18 cellular contexts compared by ENCODE assay signal in genomic region chr9:8867148-8867547, GRCh38.
DNase-seq lines count a peak whose midpoint lies in the region; ATAC-seq, FAIRE-seq and TF ChIP-seq lines count a peak whose summit lies in the region.
"Had no signal": no experiment of that assay in that cellular context is flagged by ENCODE, and none has a peak within 500 bp of the region (broad histone marks: within the 10 kb centered on the region; RNA-seq: fewer than 3 reads in every experiment).

No MANE protein-coding gene starts in this region.

- TF ChIP-seq CTCF in astrocyte (IDR thresholded peaks at IDR 0.05; ENCODE audit: insufficient read depth, low read depth, low read length), result no peak

- no peaks in the 10 kb centered on the region for H3K9me3 Mint-ChIP-seq in astrocyte (ENCODE audit: unreplicated experiment)
- H3K9me3 Mint-ChIP-seq: CD4-positive, alpha-beta memory T cell; GM23338; H9 had no signal

- H2BK12ac ChIP-seq in mesenchymal stem cell (ENCODE audit: low read length in 2 of 2) (no peak overlapping the region), trophoblast cell (ENCODE audit: low read length) (peak overlapping the region; percentile 49)

- no peak overlapping the region for H4K8ac ChIP-seq in mesenchymal stem cell (ENCODE audit: low read length)
- no peak overlapping the region for H4K8ac ChIP-seq in trophoblast cell (ENCODE audit: low read depth, low read length)

- no peak overlapping the region for H4K91ac ChIP-seq in mesenchymal stem cell (ENCODE audit: low read length)
- no peak overlapping the region for H4K91ac ChIP-seq in trophoblast cell (ENCODE audit: low read depth, low read length)

- no peaks in the 10 kb centered on the region for H3K79me2 ChIP-seq in astrocyte (ENCODE audit: insufficient read depth, low read length)
- H3K79me2 ChIP-seq in trophoblast cell (ENCODE audit: control insufficient read depth, insufficient read depth, low read length, poor library complexity), result no peaks in the 10 kb centered on the region

- H3K27ac Mint-ChIP-seq in astrocyte (ENCODE audit: unreplicated experiment), result peak overlapping the region; percentile 77
- H3K27ac Mint-ChIP-seq: CD4-positive, alpha-beta memory T cell; GM23338; H9 had no signal

- H3K18ac ChIP-seq in mesenchymal stem cell (ENCODE audit: low read depth in 1 of 2, low read length in 2 of 2) (no peak overlapping the region), trophoblast cell (ENCODE audit: low read length) (no peak overlapping the region)

- no peaks in the 10 kb centered on the region for H3K27me3 ChIP-seq in astrocyte (ENCODE audit: insufficient read depth, low read length)
- H3K27me3 ChIP-seq in mesenchymal stem cell (ENCODE audit: control insufficient read depth in 1 of 2, insufficient read depth in 1 of 2, low read length in 2 of 2), result no peaks in the 10 kb centered on the region
- H3K27me3 ChIP-seq in trophoblast cell (ENCODE audit: insufficient read depth, low read length), result no peaks in the 10 kb centered on the region
- H3K27me3 ChIP-seq: BE2C had no signal

- H2BK5ac ChIP-seq in mesenchymal stem cell (ENCODE audit: low read depth, low read length, poor library complexity, severe bottlenecking), result no peak overlapping the region
- no peak overlapping the region for H2BK5ac ChIP-seq in trophoblast cell (ENCODE audit: low read depth, low read length, poor library complexity)

- H4K20me1 ChIP-seq in astrocyte (ENCODE audit: insufficient read depth, low read length), result no peaks in the 10 kb centered on the region

- no peaks in the 10 kb centered on the region for H3K9me3 ChIP-seq in astrocyte (ENCODE audit: insufficient read depth, low read depth, low read length)
- H3K9me3 ChIP-seq in mesenchymal stem cell (ENCODE audit: control insufficient read depth, low read length), result no peaks in the 10 kb centered on the region
- no peaks in the 10 kb centered on the region for H3K9me3 ChIP-seq in trophoblast cell (ENCODE audit: insufficient read depth, low read depth, low read length)
- H3K9me3 ChIP-seq: A549, BE2C had no signal

- no peaks in the 10 kb centered on the region for H3K36me3 Mint-ChIP-seq in astrocyte (ENCODE audit: low read depth, unreplicated experiment)
- H3K36me3 Mint-ChIP-seq: CD4-positive, alpha-beta memory T cell had no signal

- WGBS in mesenchymal stem cell, result 100% methylated on average over 1 of the region's 1 CpG
- WGBS in trophoblast cell (ENCODE audit: extremely low coverage, insufficient coverage, insufficient read length), result no CpG with 5 or more reads among the region's 1 CpG

- FAIRE-seq in astrocyte (lab: Jason Lieb, UNC), result no peak
- FAIRE-seq: A549, GM12878, GM19239, HepG2, HTR-8/SVneo had no signal

- no peak overlapping the region for H2AFZ ChIP-seq in astrocyte (ENCODE audit: low read depth, low read length)
- no peak overlapping the region for H2AFZ ChIP-seq in mesenchymal stem cell (ENCODE audit: low read depth, low read length)
- no peak overlapping the region for H2AFZ ChIP-seq in trophoblast cell (ENCODE audit: insufficient read depth, low read length, poor library complexity)
- H2AFZ ChIP-seq: GM23338 had no signal

- H3K79me1 ChIP-seq in mesenchymal stem cell (replicated peaks; ENCODE audit: low read length, poor library complexity, severe bottlenecking) (no peaks in the 10 kb centered on the region), trophoblast cell (ENCODE audit: low read length) (no peaks in the 10 kb centered on the region)

- H2BK120ac ChIP-seq in mesenchymal stem cell (ENCODE audit: low read depth, low read length) (no peak overlapping the region), trophoblast cell (ENCODE audit: insufficient read depth, low read length, poor library complexity) (no peak overlapping the region)

- no peak overlapping the region for H3K4ac ChIP-seq in mesenchymal stem cell (ENCODE audit: low read depth in 1 of 2, low read length in 2 of 2)
- no peak overlapping the region for H3K4ac ChIP-seq in trophoblast cell (ENCODE audit: low read depth, low read length)

- H3K27me3 Mint-ChIP-seq in astrocyte (ENCODE audit: low read depth, unreplicated experiment), result no peaks in the 10 kb centered on the region

- no peak overlapping the region for H3K27ac ChIP-seq in astrocyte (ENCODE audit: low read depth, low read length)
- peak overlapping the region; percentile 29 for H3K27ac ChIP-seq in caudate nucleus (ENCODE audit: low read depth, low read length)
- H3K27ac ChIP-seq in mesenchymal stem cell (ENCODE audit: low read length, poor library complexity, severe bottlenecking), result no peak overlapping the region
- H3K27ac ChIP-seq in trophoblast cell (ENCODE audit: low read depth, low read length), result no peak overlapping the region
- H3K27ac ChIP-seq: A549, C4-2B had no signal

- H2BK15ac ChIP-seq in mesenchymal stem cell (ENCODE audit: low read depth, poor library complexity, severe bottlenecking), result no peak overlapping the region

- H3K4me1 ChIP-seq in astrocyte (ENCODE audit: insufficient read depth, low read length), result peaks cover 14% of the 10 kb centered on the region
- H3K4me1 ChIP-seq in mesenchymal stem cell (ENCODE audit: control insufficient read depth, insufficient read depth, low read depth, low read length), result peaks cover 7% of the 10 kb centered on the region
- H3K4me1 ChIP-seq in trophoblast cell (ENCODE audit: control insufficient read depth in 1 of 2, insufficient read depth in 2 of 2, low read length in 2 of 2), result peaks cover 0 to 2% of the 10 kb centered on the region in 2 experiments
- H3K4me1 ChIP-seq: A549, BE2C had no signal

- H3K14ac ChIP-seq in mesenchymal stem cell (ENCODE audit: low read length in 2 of 2) (no peak overlapping the region), trophoblast cell (ENCODE audit: low read length) (no peak overlapping the region)

- ATAC-seq in GM18870 (IDR thresholded peaks at IDR 0.05; ENCODE audit: unreplicated experiment), result no peak
- no peak for ATAC-seq in GM21528 (IDR thresholded peaks at IDR 0.05; ENCODE audit: low FRiP score, unreplicated experiment)
- ATAC-seq: A549, GM12878, GM23338, HepG2 had no signal

- DNase-seq in astrocyte (ENCODE audit: low read depth), result no peak
- peak in 1 of 61 donors; percentile 10 for DNase-seq in caudate nucleus (lab: John Stamatoyannopoulos, UW)
- DNase-seq in mesenchymal stem cell, result no peak
- DNase-seq in trophoblast cell, result no peak
- no peak for DNase-seq in GOT3 (lab: John Stamatoyannopoulos, UW)
- DNase-seq: BE2C; CD4-positive, alpha-beta memory T cell; DMS79; H9 had no signal

- no peak overlapping the region for H3K4me3 ChIP-seq in astrocyte (ENCODE audit: insufficient read depth, low read depth, low read length)
- no peak overlapping the region for H3K4me3 ChIP-seq in mesenchymal stem cell (ENCODE audit: insufficient read depth in 1 of 2, low read depth in 1 of 2, low read length in 2 of 2)
- H3K4me3 ChIP-seq in trophoblast cell (ENCODE audit: low read depth, low read length), result no peak overlapping the region
- H3K4me3 ChIP-seq: A549, GM12878, GM23338 had no signal

- H3K23ac ChIP-seq in mesenchymal stem cell (ENCODE audit: low read length in 2 of 2) (no peak overlapping the region), trophoblast cell (ENCODE audit: low read length) (no peak overlapping the region)

- H3K4me3 Mint-ChIP-seq in astrocyte (ENCODE audit: unreplicated experiment), result no peak overlapping the region
- H3K4me3 Mint-ChIP-seq: CD4-positive, alpha-beta memory T cell; GM23338; H9 had no signal

- H3K36me3 ChIP-seq in astrocyte (ENCODE audit: insufficient read depth, low read length) (no peaks in the 10 kb centered on the region), mesenchymal stem cell (ENCODE audit: control insufficient read depth in 1 of 2, insufficient read depth in 2 of 2, low read depth in 1 of 2, low read length in 2 of 2) (no peaks in the 10 kb centered on the region), trophoblast cell (ENCODE audit: control insufficient read depth in 1 of 2, insufficient read depth in 2 of 2, low read length in 2 of 2) (no peaks in the 10 kb centered on the region)
- H3K36me3 ChIP-seq: BE2C had no signal

- H2AK5ac ChIP-seq in mesenchymal stem cell (ENCODE audit: low read length, severe bottlenecking) (peak overlapping the region; percentile 4), trophoblast cell (ENCODE audit: low read length) (no peak overlapping the region)

- H3K9ac ChIP-seq in astrocyte (ENCODE audit: low read length) (no peak overlapping the region), mesenchymal stem cell (ENCODE audit: low read length) (no peak overlapping the region), trophoblast cell (ENCODE audit: low read length) (no peak overlapping the region)

- H3K4me2 ChIP-seq in astrocyte (ENCODE audit: low read length) (no peak overlapping the region), mesenchymal stem cell (ENCODE audit: low read length, poor library complexity, severe bottlenecking) (no peak overlapping the region), trophoblast cell (ENCODE audit: low read length) (no peak overlapping the region)
- H3K4me2 ChIP-seq: A549, GM23338 had no signal

- H4K12ac ChIP-seq in trophoblast cell (ENCODE audit: low read depth, low read length), result no peak overlapping the region

- H3K4me1 Mint-ChIP-seq in astrocyte (ENCODE audit: low read depth, unreplicated experiment), result peaks cover 40% of the 10 kb centered on the region
- H3K4me1 Mint-ChIP-seq: CD4-positive, alpha-beta memory T cell had no signal
